Comparison of ENCODE assay signal across 8 cellular contexts in the genomic region with DNA sequence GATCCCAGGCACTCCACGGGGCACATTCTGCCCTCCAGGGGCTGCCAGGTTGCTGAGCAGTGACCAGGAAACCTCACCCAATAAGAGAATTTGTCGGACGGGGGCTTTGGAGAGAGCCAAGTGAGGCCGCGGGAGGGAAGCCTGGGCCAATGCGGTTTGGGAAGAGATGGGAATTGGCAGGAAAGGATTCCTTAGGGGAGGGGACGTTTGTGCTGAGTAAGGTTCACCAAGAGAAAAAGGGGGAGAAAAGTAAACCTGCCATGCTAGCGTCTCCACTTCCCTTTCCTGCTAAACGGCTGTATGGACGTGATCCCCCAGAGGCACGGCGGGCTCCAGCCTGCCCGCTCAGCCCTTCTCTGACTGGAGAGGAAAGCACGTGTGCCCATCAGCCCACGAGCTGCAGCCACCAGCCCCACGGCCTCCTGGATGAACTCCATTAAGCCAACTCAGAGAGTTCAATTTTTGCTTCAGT.
DNase-seq lines count a peak whose midpoint lies in the region; ATAC-seq and TF ChIP-seq lines count a peak whose summit lies in the region.

No MANE protein-coding gene starts in this region.

- intact Hi-C loops in lower lobe of right lung (cut with DNase I), result no loop called here

- H3K27ac Mint-ChIP-seq in T-cell, result peak overlapping the region; percentile 90 to 93

- no peaks in the 10 kb centered on the region for H3K9me3 Mint-ChIP-seq in T-cell

- peak overlapping the region; percentile 52; the same call in 1 of the 2 replicates for H3K4me3 ChIP-seq in GM08714 (ENCODE audit: low read length)
- peak overlapping the region; percentile 30 for H3K4me3 ChIP-seq in lower lobe of right lung
- no peak overlapping the region for H3K4me3 ChIP-seq in WERI-Rb-1 (ENCODE audit: low read depth, low read length)

- peaks cover 0 to 3% of the 10 kb centered on the region in 2 donors for H3K27me3 Mint-ChIP-seq in T-cell

- CTCF ChIA-PET in T-cell (lab: Charles Lee), result interaction anchor here (0.7 kb wide), 2 partner anchors 136 to 263 kb away, joined by 3 to 6 read pairs; no protein-coding TSS in a partner anchor
- CTCF ChIA-PET in GM10248 (lab: Yijun Ruan, JAX), result no interaction called here
- CTCF ChIA-PET in HEK293T (lab: Yijun Ruan, JAX), result no interaction called here

- peak overlapping the region; percentile 77 to 81 (median 79) for H3K4me3 Mint-ChIP-seq in T-cell

- ATAC-seq in GM21786 (IDR thresholded peaks at IDR 0.05; ENCODE audit: unreplicated experiment), result peak; percentile 9
- peak in 3 of 4 experiments; percentile 4 to 36 (median 18) for ATAC-seq in T-cell (replicated peaks in 1 of 4)
- peak in 1 of 2 donors; percentile 41 for ATAC-seq in lower lobe of right lung

- H3K27ac ChIP-seq in lower lobe of right lung (peak overlapping the region; percentile 37), WERI-Rb-1 (no peak overlapping the region)

- H3K27me3 ChIP-seq in lower lobe of right lung (ENCODE audit: low read depth), result no peaks in the 10 kb centered on the region
- H3K27me3 ChIP-seq in WERI-Rb-1 (ENCODE audit: insufficient read depth, low read depth, severe bottlenecking), result no peaks in the 10 kb centered on the region

- TF ChIP-seq CTCF in lower lobe of right lung (IDR thresholded peaks at IDR 0.05), result no peak
- no peak for TF ChIP-seq CTCF in GM10248 (IDR thresholded peaks at IDR 0.05; ENCODE audit: control extremely low read depth, extremely low read depth, low read depth, missing control alignments)
- no peak for TF ChIP-seq CTCF in WERI-Rb-1 (IDR thresholded peaks at IDR 0.05; ENCODE audit: low read depth, low read length)

- H3K36me3 Mint-ChIP-seq in T-cell, result no peaks in the 10 kb centered on the region

- H3K9me3 ChIP-seq in lower lobe of right lung, result no peaks in the 10 kb centered on the region
- H3K9me3 ChIP-seq in WERI-Rb-1 (ENCODE audit: severe bottlenecking), result no peaks in the 10 kb centered on the region

- POLR2A ChIA-PET in T-cell (lab: Charles Lee), result no interaction called here
- POLR2A ChIA-PET in GM10248 (lab: Yijun Ruan, JAX), result no interaction called here
- POLR2A ChIA-PET in HEK293T (lab: Yijun Ruan, JAX), result no interaction called here

- H3K36me3 ChIP-seq in lower lobe of right lung (no peaks in the 10 kb centered on the region), WERI-Rb-1 (no peaks in the 10 kb centered on the region)

- peaks cover 37 to 73% (median 53%) of the 10 kb centered on the region in 3 donors for H3K4me1 Mint-ChIP-seq in T-cell

- DNase-seq in T-cell, result peak in 2 of 34 experiments; percentile 13 to 17
- DNase-seq in lower lobe of right lung, result no peak
- no peak for DNase-seq in GM10248 (ENCODE audit: extremely low spot score)
- no peak for DNase-seq in WERI-Rb-1
- DNase-seq in middle frontal gyrus (ENCODE audit: extremely low spot score, low spot score), result no peak
- DNase-seq in HEK293T (ENCODE audit: extremely low spot score), result no peak

- peaks cover 26% of the 10 kb centered on the region for H3K4me1 ChIP-seq in lower lobe of right lung

TF ChIP-seq in HEK293T, 16 proteins besides CTCF, POLR2A, EP300 and RAD21:
- no peak for TF ChIP-seq LEF1 (IDR thresholded peaks at IDR 0.05; ENCODE audit: borderline replicate concordance)
- TF ChIP-seq HDGF (IDR thresholded peaks at IDR 0.05; ENCODE audit: borderline replicate concordance), result no peak
- TF ChIP-seq CTBP1 (IDR thresholded peaks at IDR 0.05; ENCODE audit: borderline replicate concordance), result no peak
- no peak for TF ChIP-seq NFRKB (IDR thresholded peaks at IDR 0.05)
- TF ChIP-seq ELF4 (IDR thresholded peaks at IDR 0.05), result no peak
- no peak for TF ChIP-seq ZNF384 (IDR thresholded peaks at IDR 0.05)
- no peak for TF ChIP-seq FOXK2 (IDR thresholded peaks at IDR 0.05)
- no peak for TF ChIP-seq SP1 (IDR thresholded peaks at IDR 0.05)
- TF ChIP-seq L3MBTL2 (conservative IDR thresholded peaks at IDR 0.05), result no peak
- no peak for TF ChIP-seq BHLHE40 (IDR thresholded peaks at IDR 0.05; ENCODE audit: borderline replicate concordance)
- no peak for TF ChIP-seq SUZ12 (IDR thresholded peaks at IDR 0.05)
- no peak for TF ChIP-seq TARDBP (IDR thresholded peaks at IDR 0.05)

Comparison
In these comparisons a context has a peak if more than half of its experiments do, and no peak if none do; other contexts are left out.
1. CTCF ChIA-PET loops: an anchor here in T-cell (0.7 kb wide); none called in GM10248 and HEK293T.